Comparison of ENCODE assay signal across 16 cellular contexts in genomic region chr12:96049096-96049495, GRCh38.
"Had no signal": no experiment of that assay in that cellular context is flagged by ENCODE, and none has a peak within 500 bp of the region (broad histone marks: within the 10 kb centered on the region; RNA-seq: fewer than 3 reads in every experiment).

No MANE protein-coding gene starts in this region.

- H3K4me1 ChIP-seq: psoas muscle had no signal

- H3K4me3 Mint-ChIP-seq: activated CD4-positive, alpha-beta memory T cell treated with anti-CD3 and anti-CD28 coated beads for 36 hours; activated naive CD8-positive, alpha-beta T cell treated with anti-CD3 and anti-CD28 coated beads, Interleukin-2, amount 10 ng/mL, durations not matched to agents 7 days and 5 days; immature natural killer cell; stimulated activated naive B cell treated with anti-CD40 and anti-IgM and Interleukin-4, amounts not matched to agents 10 μg/mL and 1 μg/mL and 100 μg/mL, for 72 hours had no signal

- DNase-seq: activated CD4-positive, alpha-beta memory T cell treated with anti-CD3 and anti-CD28 coated beads for 36 hours; activated CD8-positive, alpha-beta memory T cell treated with anti-CD3 and anti-CD28 coated beads, Interleukin-2, amount 50 U/mL, for 4 hours; activated naive CD8-positive, alpha-beta T cell treated with anti-CD3 and anti-CD28 coated beads, Interleukin-2, amount 10 ng/mL, durations not matched to agents 7 days and 5 days; activated T-cell treated with anti-CD3 and anti-CD28 coated beads, Interleukin-2, amount 50 U/mL, for 72 hours; anterior cingulate cortex; dorsolateral prefrontal cortex; foreskin keratinocyte; immature natural killer cell; mucosa of descending colon; occipital lobe; psoas muscle; right lobe of liver; stimulated activated naive B cell treated with anti-CD40 and anti-IgM and Interleukin-4, amounts not matched to agents 10 μg/mL and 1 μg/mL and 100 μg/mL, for 72 hours; T-helper 2 cell had no signal

- H3K36me3 ChIP-seq: right lobe of liver, tibial nerve had no signal

- H3K27ac ChIP-seq: dorsolateral prefrontal cortex, psoas muscle, tibial nerve had no signal

- H3K27me3 Mint-ChIP-seq: activated CD4-positive, alpha-beta memory T cell treated with anti-CD3 and anti-CD28 coated beads for 36 hours; activated naive CD8-positive, alpha-beta T cell treated with anti-CD3 and anti-CD28 coated beads, Interleukin-2, amount 10 ng/mL, durations not matched to agents 7 days and 5 days; stimulated activated naive B cell treated with anti-CD40 and anti-IgM and Interleukin-4, amounts not matched to agents 10 μg/mL and 1 μg/mL and 100 μg/mL, for 72 hours had no signal

- H3K9me3 Mint-ChIP-seq: immature natural killer cell had no signal

- H3K27ac Mint-ChIP-seq: stimulated activated naive B cell treated with anti-CD40 and anti-IgM and Interleukin-4, amounts not matched to agents 10 μg/mL and 1 μg/mL and 100 μg/mL, for 72 hours had no signal

- H3K27me3 ChIP-seq: dorsolateral prefrontal cortex, foreskin keratinocyte, right lobe of liver, tibial nerve had no signal

- ATAC-seq: activated T-cell treated with anti-CD3 and anti-CD28 coated beads, Interleukin-2, amount 50 U/mL, for 72 hours; foreskin keratinocyte; mucosa of descending colon; natural killer cell treated with Interleukin-12 subunit alpha and Interleukin-12 subunit beta and Interleukin-15 and Interleukin-18, amount 100 ng/mL, for 72 hours; psoas muscle; stimulated activated naive B cell treated with anti-CD40 and anti-IgM and Interleukin-4, amounts not matched to agents 10 μg/mL and 1 μg/mL and 100 μg/mL, for 72 hours had no signal

- H3K9me3 ChIP-seq: mucosa of descending colon, psoas muscle, right lobe of liver, tibial nerve had no signal

- H3K36me3 Mint-ChIP-seq: activated CD4-positive, alpha-beta memory T cell treated with anti-CD3 and anti-CD28 coated beads for 36 hours; natural killer cell treated with Interleukin-12 subunit alpha and Interleukin-12 subunit beta and Interleukin-15 and Interleukin-18, amount 100 ng/mL, for 72 hours; stimulated activated naive B cell treated with anti-CD40 and anti-IgM and Interleukin-4, amounts not matched to agents 10 μg/mL and 1 μg/mL and 100 μg/mL, for 72 hours had no signal

- H3K4me3 ChIP-seq: dorsolateral prefrontal cortex, mucosa of descending colon, psoas muscle, right lobe of liver, tibial nerve had no signal
